ENCODE assay signal across 8 cellular contexts in genomic region chr15:78750974-78751601, GRCh38.
DNase-seq lines count a peak whose midpoint lies in the region; ATAC-seq and TF ChIP-seq lines count a peak whose summit lies in the region.
"Not testable (repeated sequence)": the region's sequence is repeated elsewhere in the genome, so short reads cannot be mapped to it uniquely, and the experiment has no call there.

No MANE protein-coding gene starts in this region.

- H3K4me3 Mint-ChIP-seq in CD14-positive monocyte: peak overlapping the region; percentile 24 to 80
- H3K4me3 Mint-ChIP-seq in activated CD4-positive, alpha-beta T cell treated with anti-CD3 and anti-CD28 coated beads, Interleukin-2, amount 10 ng/mL, durations not matched to agents 7 days and 5 days: not testable (repeated sequence)
- peak overlapping the region; percentile 40 for H3K4me3 Mint-ChIP-seq in chondrocyte (ENCODE audit: unreplicated experiment)

- not testable (repeated sequence) for H3K27ac ChIP-seq in left lung

- H3K4me1 ChIP-seq in left lung: not testable (repeated sequence)

- peak overlapping the region in 1 of 7 donors; percentile 13 for H3K27ac Mint-ChIP-seq in CD14-positive monocyte
- H3K27ac Mint-ChIP-seq in activated CD4-positive, alpha-beta T cell treated with anti-CD3 and anti-CD28 coated beads, Interleukin-2, amount 10 ng/mL, durations not matched to agents 7 days and 5 days; chondrocyte (ENCODE audit: unreplicated experiment): not testable (repeated sequence)

- peak; percentile 66 for TF ChIP-seq CTCF in CD14-positive monocyte (IDR thresholded peaks at IDR 0.05)
- TF ChIP-seq CTCF in chondrocyte (IDR thresholded peaks at IDR 0.05): peak; percentile 85
- peak; percentile 42 to 76 for TF ChIP-seq CTCF in left lung (IDR thresholded peaks at IDR 0.05)

- not testable (repeated sequence) for H3K4me1 Mint-ChIP-seq in CD14-positive monocyte; activated CD4-positive, alpha-beta T cell treated with anti-CD3 and anti-CD28 coated beads, Interleukin-2, amount 10 ng/mL, durations not matched to agents 7 days and 5 days
- H3K4me1 Mint-ChIP-seq in chondrocyte (ENCODE audit: low read depth): peaks cover 27% of the 10 kb centered on the region

- not testable (repeated sequence) for H3K4me3 ChIP-seq in left lung

- H3K36me3 ChIP-seq in left lung: not testable (repeated sequence)

- DNase-seq in CD14-positive monocyte (ENCODE audit: low spot score) (peak; percentile 91), NCI-H526 treated with DMSO at 0.1 percent for 48 hours (lab: John Stamatoyannopoulos, UW) (peak; percentile 78), chondrocyte (ENCODE audit: low spot score) (peak; percentile 96), left lung (peak; percentile 89 to 96)
- peak; percentile 93 for DNase-seq in activated CD4-positive, alpha-beta T cell treated with anti-CD3 and anti-CD28 coated beads, Interleukin-2, amount 10 ng/mL, durations not matched to agents 7 days and 5 days
- DNase-seq in stimulated activated CD4-positive, alpha-beta T cell treated with anti-CD3 and anti-CD28 coated beads, Interleukin-2, amount 100 ng/mL, for 48 hours: peak; percentile 92 to 93

- H3K9me3 Mint-ChIP-seq in CD14-positive monocyte; activated CD4-positive, alpha-beta T cell treated with anti-CD3 and anti-CD28 coated beads, Interleukin-2, amount 10 ng/mL, durations not matched to agents 7 days and 5 days; chondrocyte (ENCODE audit: low read depth): not testable (repeated sequence)

- CTCF ChIA-PET in activated CD4-positive, alpha-beta T cell treated with anti-CD3 and anti-CD28 coated beads, Interleukin-2, amount 10 ng/mL, durations not matched to agents 7 days and 5 days (lab: Charles Lee): interaction anchor here (1.1 to 3.1 kb wide), 6 partner anchors 10 to 122 kb away, joined by 4 to 15 read pairs (median 4); partner anchors contain the start of genes ADAMTS7 and MORF4L1

- not testable (repeated sequence) for H3K36me3 Mint-ChIP-seq in CD14-positive monocyte; activated CD4-positive, alpha-beta T cell treated with anti-CD3 and anti-CD28 coated beads, Interleukin-2, amount 10 ng/mL, durations not matched to agents 7 days and 5 days (ENCODE audit: low read depth); chondrocyte (ENCODE audit: low read depth)

- not testable (repeated sequence) for H3K27me3 Mint-ChIP-seq in CD14-positive monocyte (ENCODE audit: low read depth in 3 of 3); activated CD4-positive, alpha-beta T cell treated with anti-CD3 and anti-CD28 coated beads, Interleukin-2, amount 10 ng/mL, durations not matched to agents 7 days and 5 days; chondrocyte (ENCODE audit: low read depth)

- ATAC-seq in GM19455 (IDR thresholded peaks at IDR 0.05; ENCODE audit: unreplicated experiment): peak; percentile 85
- ATAC-seq in HG03520 (IDR thresholded peaks at IDR 0.05; ENCODE audit: unreplicated experiment): peak; percentile 89
- peak; percentile 99 for ATAC-seq in left lung

- intact Hi-C loops in CD14-positive monocyte (cut with micrococcal nuclease): loop anchor here in 1 of 2 donors (2.0 kb wide), 1 partner anchor 132 kb away; no protein-coding TSS in a partner anchor
- intact Hi-C loops in left lung (cut with DNase I): not testable (repeated sequence)

- POLR2A ChIA-PET in activated CD4-positive, alpha-beta T cell treated with anti-CD3 and anti-CD28 coated beads, Interleukin-2, amount 10 ng/mL, durations not matched to agents 7 days and 5 days (lab: Charles Lee): not testable (repeated sequence)

- H3K9me3 ChIP-seq in left lung: not testable (repeated sequence)

- not testable (repeated sequence) for H3K27me3 ChIP-seq in left lung
